ENCODE assay signal across 8 cellular contexts in genomic region chr18:3012920-3013810, GRCh38. TPM values are rescaled to one million over a fixed set of nuclear protein-coding genes. Genes with fewer than 3 reads are reported as not detected.
DNase-seq lines count a peak whose midpoint lies in the region; ATAC-seq and TF ChIP-seq lines count a peak whose summit lies in the region.

Gene LPIN2 (minus strand): TSS chr18:3013144. CDS start chr18:2960840, 52,304 bp downstream.

- CTCF ChIA-PET in BJ (lab: Yijun Ruan, JAX), result no interaction called here

- H3K27ac ChIP-seq in cingulate gyrus (ENCODE audit: low read depth, low read length), result peak within 1 kb of the TSS; percentile 85

- TF ChIP-seq CTCF in BJ (IDR thresholded peaks at IDR 0.05; ENCODE audit: insufficient read depth, low read depth, low read length), result no peak

- peak; percentile 76 for DNase-seq in BJ (ENCODE audit: low read depth)
- peak; percentile 47 for DNase-seq in NCI-H524 treated with DMSO at 0.1 percent for 48 hours (lab: John Stamatoyannopoulos, UW)
- DNase-seq in activated CD4-positive, alpha-beta T cell treated with anti-CD3 and anti-CD28 coated beads for 4 hours, result peak; percentile 93 to 94
- DNase-seq in kidney glomerular epithelial cell (lab: John Stamatoyannopoulos, UW), result peak; percentile 90
- peak; percentile 91 to 96 for DNase-seq in stimulated activated CD4-positive, alpha-beta T cell treated with anti-CD3 and anti-CD28 coated beads, Interleukin-15, amount 100 ng/mL, for 48 hours (ENCODE audit: low read depth in 2 of 2)

- peak within 1 kb of the TSS; percentile 73 for H3K4me3 ChIP-seq in BJ (ENCODE audit: low read depth, low read length)

- no peaks in the 10 kb centered on the region for H3K27me3 ChIP-seq in BJ (ENCODE audit: control insufficient read depth, insufficient read depth, low read length)

- POLR2A ChIA-PET in BJ (lab: Charles Lee), result interaction anchor here (0.5 kb wide), 1 partner anchor 138 kb away, joined by 4 read pairs; no protein-coding TSS in a partner anchor

- no peaks in the 10 kb centered on the region for H3K36me3 ChIP-seq in BJ (ENCODE audit: control insufficient read depth, insufficient read depth, low read length)

- peak; percentile 90 for ATAC-seq in GM19324 (IDR thresholded peaks at IDR 0.05; ENCODE audit: low FRiP score, unreplicated experiment)
- ATAC-seq in HG03460 (IDR thresholded peaks at IDR 0.05; ENCODE audit: unreplicated experiment), result peak; percentile 82

RNA-seq across cellular contexts. Expression of gene LPIN2, which starts in this region (rescaled TPM):
- 27.3 and 29.1 TPM in 2 replicates for polyA plus RNA-seq in BJ (2011; rRNA removed)
- polyA minus RNA-seq in BJ (2011; rRNA and poly(A)+ RNA removed), result 20.1 and 27.1 TPM in 2 replicates

Comparison
In these comparisons a context has a peak if more than half of its experiments do, and no peak if none do; other contexts are left out.
1. Peak in every context shown above with its lines: DNase-seq, ATAC-seq, H3K4me3 ChIP-seq and H3K27ac ChIP-seq.